Comparison of ENCODE assay signal across 20 cellular contexts in genomic region chr2:8002765-8003393, GRCh38.
DNase-seq lines count a peak whose midpoint lies in the region; ATAC-seq and TF ChIP-seq lines count a peak whose summit lies in the region.
"Had no signal": no experiment of that assay in that cellular context is flagged by ENCODE, and none has a peak within 500 bp of the region (broad histone marks: within the 10 kb centered on the region; RNA-seq: fewer than 3 reads in every experiment).

No MANE protein-coding gene starts in this region.

- no peaks in the 10 kb centered on the region for H3K9me3 Mint-ChIP-seq in stimulated activated naive B cell treated with anti-CD40 and anti-IgM and Interleukin-4, amounts not matched to agents 10 μg/mL and 1 μg/mL and 100 μg/mL, for 72 hours
- no peaks in the 10 kb centered on the region for H3K9me3 Mint-ChIP-seq in activated T-helper 17 cell treated with anti-CD3 and anti-CD28 coated beads, Interleukin-2, amount 50 U/mL, for 72 hours
- H3K9me3 Mint-ChIP-seq in activated naive CD4-positive, alpha-beta T cell treated with anti-CD3 and anti-CD28 coated beads for 36 hours = no peaks in the 10 kb centered on the region
- H3K9me3 Mint-ChIP-seq: activated naive CD8-positive, alpha-beta T cell treated with anti-CD3 and anti-CD28 coated beads, Interleukin-2, amount 50 U/mL, for 24 hours; central memory CD8-positive, alpha-beta T cell had no signal

- DNase-seq in GM13977 (ENCODE audit: low spot score) (peak; percentile 39), NAMALWA (ENCODE audit: low spot score) (peak; percentile 2), fibroblast of peridontal ligament (ENCODE audit: extremely low read depth) (peak; percentile 22), pons (ENCODE audit: low spot score) (no peak)
- peak; percentile 50 for DNase-seq in stimulated activated naive B cell treated with anti-CD40 and anti-IgM and Interleukin-4, amounts not matched to agents 10 μg/mL and 1 μg/mL and 100 μg/mL, for 72 hours
- DNase-seq in activated naive CD4-positive, alpha-beta T cell treated with anti-CD3 and anti-CD28 coated beads for 36 hours = no peak
- DNase-seq: activated CD4-positive, alpha-beta T cell treated with anti-CD3 and anti-CD28 coated beads, Interleukin-2, amount 50 U/mL, for 4 hours; activated naive CD8-positive, alpha-beta T cell treated with anti-CD3 and anti-CD28 coated beads, Interleukin-2, amount 50 U/mL, for 24 hours; activated T-cell treated with anti-CD3 and anti-CD28 coated beads, Interleukin-2, amount 50 U/mL, for 48 hours; Calu3; effector memory CD4-positive, alpha-beta T cell; hypothalamus; kidney; NCI-H1048; NCI-H82; Peyer's patch; retina had no signal

- CTCF ChIA-PET in activated naive CD4-positive, alpha-beta T cell treated with anti-CD3 and anti-CD28 coated beads for 36 hours (lab: Charles Lee) = no interaction called here

- H3K27me3 Mint-ChIP-seq in stimulated activated naive B cell treated with anti-CD40 and anti-IgM and Interleukin-4, amounts not matched to agents 10 μg/mL and 1 μg/mL and 100 μg/mL, for 72 hours = peaks cover 0 to 3% of the 10 kb centered on the region in 2 donors
- no peaks in the 10 kb centered on the region for H3K27me3 Mint-ChIP-seq in activated T-helper 17 cell treated with anti-CD3 and anti-CD28 coated beads, Interleukin-2, amount 50 U/mL, for 72 hours
- no peaks in the 10 kb centered on the region for H3K27me3 Mint-ChIP-seq in activated naive CD4-positive, alpha-beta T cell treated with anti-CD3 and anti-CD28 coated beads for 36 hours (ENCODE audit: low read depth)
- H3K27me3 Mint-ChIP-seq: activated naive CD8-positive, alpha-beta T cell treated with anti-CD3 and anti-CD28 coated beads, Interleukin-2, amount 50 U/mL, for 24 hours; central memory CD8-positive, alpha-beta T cell had no signal

- peaks cover 23 to 44% of the 10 kb centered on the region in 2 donors for H3K4me1 Mint-ChIP-seq in stimulated activated naive B cell treated with anti-CD40 and anti-IgM and Interleukin-4, amounts not matched to agents 10 μg/mL and 1 μg/mL and 100 μg/mL, for 72 hours
- peaks cover 3% of the 10 kb centered on the region for H3K4me1 Mint-ChIP-seq in activated T-helper 17 cell treated with anti-CD3 and anti-CD28 coated beads, Interleukin-2, amount 50 U/mL, for 72 hours
- H3K4me1 Mint-ChIP-seq in activated naive CD4-positive, alpha-beta T cell treated with anti-CD3 and anti-CD28 coated beads for 36 hours (ENCODE audit: low read depth) = no peaks in the 10 kb centered on the region
- H3K4me1 Mint-ChIP-seq: neural progenitor cell had no signal

- no peaks in the 10 kb centered on the region for H3K36me3 Mint-ChIP-seq in stimulated activated naive B cell treated with anti-CD40 and anti-IgM and Interleukin-4, amounts not matched to agents 10 μg/mL and 1 μg/mL and 100 μg/mL, for 72 hours
- H3K36me3 Mint-ChIP-seq in activated T-helper 17 cell treated with anti-CD3 and anti-CD28 coated beads, Interleukin-2, amount 50 U/mL, for 72 hours (ENCODE audit: low read depth) = no peaks in the 10 kb centered on the region
- no peaks in the 10 kb centered on the region for H3K36me3 Mint-ChIP-seq in activated naive CD4-positive, alpha-beta T cell treated with anti-CD3 and anti-CD28 coated beads for 36 hours (ENCODE audit: low read depth)
- H3K36me3 Mint-ChIP-seq: neural progenitor cell had no signal

- TF ChIP-seq CTCF in GM13977 (IDR thresholded peaks at IDR 0.05; ENCODE audit: extremely low read depth, insufficient read depth, missing control alignments) = no peak

- ATAC-seq in stimulated activated naive B cell treated with anti-CD40 and anti-IgM and Interleukin-4, amounts not matched to agents 10 μg/mL and 1 μg/mL and 100 μg/mL, for 72 hours (replicated peaks) = peak; percentile 91
- no peak for ATAC-seq in activated T-helper 17 cell treated with anti-CD3 and anti-CD28 coated beads, Interleukin-2, amount 50 U/mL, for 72 hours (replicated peaks)
- ATAC-seq: activated naive CD8-positive, alpha-beta T cell treated with anti-CD3 and anti-CD28 coated beads, Interleukin-2, amount 50 U/mL, for 24 hours had no signal

- in situ Hi-C loops in GM13977 (cut with MboI; ENCODE audit: low pct_unique_long_range_greater_than_20kb, low sequenced_read_pairs, unreplicated experiment) = no loop called here

- H3K27ac Mint-ChIP-seq in stimulated activated naive B cell treated with anti-CD40 and anti-IgM and Interleukin-4, amounts not matched to agents 10 μg/mL and 1 μg/mL and 100 μg/mL, for 72 hours = peak overlapping the region; percentile 69
- H3K27ac Mint-ChIP-seq in activated T-helper 17 cell treated with anti-CD3 and anti-CD28 coated beads, Interleukin-2, amount 50 U/mL, for 72 hours = no peak overlapping the region
- H3K27ac Mint-ChIP-seq in activated naive CD4-positive, alpha-beta T cell treated with anti-CD3 and anti-CD28 coated beads for 36 hours = no peak overlapping the region
- H3K27ac Mint-ChIP-seq: activated naive CD8-positive, alpha-beta T cell treated with anti-CD3 and anti-CD28 coated beads, Interleukin-2, amount 50 U/mL, for 24 hours; neural progenitor cell had no signal

- H3K4me3 Mint-ChIP-seq in stimulated activated naive B cell treated with anti-CD40 and anti-IgM and Interleukin-4, amounts not matched to agents 10 μg/mL and 1 μg/mL and 100 μg/mL, for 72 hours = peak overlapping the region; percentile 32 to 64
- H3K4me3 Mint-ChIP-seq in activated T-helper 17 cell treated with anti-CD3 and anti-CD28 coated beads, Interleukin-2, amount 50 U/mL, for 72 hours = no peak overlapping the region
- H3K4me3 Mint-ChIP-seq in activated naive CD4-positive, alpha-beta T cell treated with anti-CD3 and anti-CD28 coated beads for 36 hours = no peak overlapping the region
- H3K4me3 Mint-ChIP-seq: activated naive CD8-positive, alpha-beta T cell treated with anti-CD3 and anti-CD28 coated beads, Interleukin-2, amount 50 U/mL, for 24 hours; central memory CD8-positive, alpha-beta T cell; neural progenitor cell had no signal

- intact Hi-C loops in activated naive CD4-positive, alpha-beta T cell treated with anti-CD3 and anti-CD28 coated beads for 36 hours (cut with micrococcal nuclease) = no loop called here

Comparison
In these comparisons a context has a peak if more than half of its experiments do, and no peak if none do; other contexts are left out.
1. DNase-seq: peak in GM13977 (single experiment), NAMALWA (single experiment), fibroblast of peridontal ligament (single experiment) and stimulated activated naive B cell treated with anti-CD40 and anti-IgM and Interleukin-4, amounts not matched to agents 10 μg/mL and 1 μg/mL and 100 μg/mL, for 72 hours (single experiment); none in pons (single experiment) and activated naive CD4-positive, alpha-beta T cell treated with anti-CD3 and anti-CD28 coated beads for 36 hours (single experiment).
2. H3K4me3 Mint-ChIP-seq: peak in stimulated activated naive B cell treated with anti-CD40 and anti-IgM and Interleukin-4, amounts not matched to agents 10 μg/mL and 1 μg/mL and 100 μg/mL, for 72 hours (2 of 2); none in activated T-helper 17 cell treated with anti-CD3 and anti-CD28 coated beads, Interleukin-2, amount 50 U/mL, for 72 hours (single experiment) and activated naive CD4-positive, alpha-beta T cell treated with anti-CD3 and anti-CD28 coated beads for 36 hours (single experiment).